In the genomic region with DNA sequence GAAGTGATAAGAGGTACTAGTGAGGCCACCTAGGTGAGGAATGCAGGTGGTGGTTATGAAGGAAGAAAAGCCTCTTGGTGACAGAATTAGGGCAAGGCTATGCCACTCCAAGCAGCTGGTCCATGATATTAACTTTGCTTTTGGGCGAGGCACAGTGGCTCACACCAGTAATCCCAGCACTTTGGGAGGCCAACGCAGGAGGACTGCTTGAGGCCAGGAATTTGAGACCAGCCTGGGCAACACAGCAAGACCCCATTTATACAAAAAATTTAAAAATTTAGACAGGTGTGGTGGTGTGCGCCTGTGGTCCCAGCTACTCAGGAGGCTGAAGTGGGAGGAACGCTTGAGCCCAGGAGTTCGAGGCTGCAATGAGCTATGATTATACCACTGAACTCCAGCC, we compare ENCODE assay signal across 23 cellular contexts. TPM values are rescaled to one million over a fixed set of nuclear protein-coding genes. Genes with fewer than 3 reads are reported as not detected.
A peak's percentile ranks its signal among the peaks of the same experiment; 100 is the strongest.
DNase-seq lines count a peak whose midpoint lies in the region; ATAC-seq and TF ChIP-seq lines count a peak whose summit lies in the region.
"Had no signal": no experiment of that assay in that cellular context is flagged by ENCODE, and none has a peak within 500 bp of the region (broad histone marks: within the 10 kb centered on the region; RNA-seq: fewer than 3 reads in every experiment).

No MANE protein-coding gene starts in this region.

- H3K27me3 Mint-ChIP-seq in WTC11 (ENCODE audit: low read depth) = no peaks in the 10 kb centered on the region
- H3K27me3 Mint-ChIP-seq: CD4-positive, alpha-beta memory T cell; CD4-positive, CD25-positive, alpha-beta regulatory T cell; CD8-positive, alpha-beta memory T cell had no signal

- TF ChIP-seq CTCF in HEK293 (tag by site-specific recombination; IDR thresholded peaks at IDR 0.05) (no peak), WTC11 (IDR thresholded peaks at IDR 0.05) (no peak), esophagus muscularis mucosa (IDR thresholded peaks at IDR 0.05) (no peak)

- POLR2A ChIA-PET in HEK293 (lab: Yijun Ruan, JAX) (no interaction called here), WTC11 (lab: Charles Lee) (no interaction called here)

- WGBS in esophagus muscularis mucosa = 98% methylated on average over 5 of the region's 5 CpGs

- intact Hi-C loops in esophagus muscularis mucosa (cut with DNase I) = no loop called here

- no peaks in the 10 kb centered on the region for H3K9me3 Mint-ChIP-seq in WTC11
- H3K9me3 Mint-ChIP-seq: CD14-positive monocyte; CD4-positive, alpha-beta memory T cell; CD4-positive, CD25-positive, alpha-beta regulatory T cell; CD8-positive, alpha-beta memory T cell had no signal

- H3K27ac Mint-ChIP-seq in WTC11 = no peak overlapping the region
- H3K27ac Mint-ChIP-seq: CD4-positive, CD25-positive, alpha-beta regulatory T cell; CD8-positive, alpha-beta memory T cell had no signal

- no peaks in the 10 kb centered on the region for H3K27me3 ChIP-seq in esophagus muscularis mucosa
- H3K27me3 ChIP-seq: BE2C, BLaER1 had no signal

- DNase-seq in WTC11 (ENCODE audit: low spot score) (no peak), substantia nigra (lab: John Stamatoyannopoulos, UW) (no peak), NCI-H524 (lab: John Stamatoyannopoulos, UW) (no peak), esophagus muscularis mucosa (ENCODE audit: extremely low spot score) (no peak)
- DNase-seq: 8988T; ACHN; C1 segment of cervical spinal cord; CD4-positive, alpha-beta memory T cell; CD4-positive, CD25-positive, alpha-beta regulatory T cell; CD8-positive, alpha-beta memory T cell; COR-L47; DMS 273 treated with DMSO at 0.1 percent for 48 hours; DMS153; DMS53; DMS79; DND-41; EL; GDM1 had no signal

- peaks cover 3 to 59% of the 10 kb centered on the region in 2 experiments; a peak in 2 of 3 replicates for H3K36me3 ChIP-seq in HEK293 (ENCODE audit: control insufficient read depth in 2 of 2, insufficient read depth in 1 of 2, low read length in 2 of 2)
- peaks cover 7 to 84% (median 44%) of the 10 kb centered on the region in 4 donors for H3K36me3 ChIP-seq in esophagus muscularis mucosa
- H3K36me3 ChIP-seq: BE2C had no signal

- no peak for TF ChIP-seq POLR2A in esophagus muscularis mucosa (IDR thresholded peaks at IDR 0.05; ENCODE audit: low read depth)

- H3K4me1 ChIP-seq in HEK293 (ENCODE audit: control insufficient read depth, insufficient read depth, low read length) = no peaks in the 10 kb centered on the region
- H3K4me1 ChIP-seq in esophagus muscularis mucosa = no peaks in the 10 kb centered on the region
- H3K4me1 ChIP-seq: BE2C, BLaER1 had no signal

- no peak overlapping the region for H3K4me3 Mint-ChIP-seq in WTC11
- H3K4me3 Mint-ChIP-seq: CD14-positive monocyte; CD4-positive, alpha-beta memory T cell; CD4-positive, CD25-positive, alpha-beta regulatory T cell; CD8-positive, alpha-beta memory T cell had no signal

- no peak for ATAC-seq in WTC11
- ATAC-seq: GM12878 had no signal

- H3K9me3 ChIP-seq in HEK293 (ENCODE audit: control insufficient read depth, insufficient read depth, low read depth, low read length) = no peaks in the 10 kb centered on the region
- no peaks in the 10 kb centered on the region for H3K9me3 ChIP-seq in esophagus muscularis mucosa
- H3K9me3 ChIP-seq: BE2C, BLaER1 had no signal

- peaks cover 22% of the 10 kb centered on the region for H3K36me3 Mint-ChIP-seq in WTC11

- CTCF ChIA-PET in HEK293 (lab: Yijun Ruan, JAX) (interaction anchor here (0.5 to 1.0 kb wide), 4 partner anchors 11 to 579 kb away, joined by 3 to 7 read pairs (median 4); no protein-coding TSS in a partner anchor), WTC11 (lab: Charles Lee) (no interaction called here)

- H3K27ac ChIP-seq in HEK293 (ENCODE audit: extremely low read depth, low read depth, low read length) = no peak overlapping the region
- peak overlapping the region; percentile 30 for H3K27ac ChIP-seq in substantia nigra (ENCODE audit: low read depth, low read length, poor library complexity, severe bottlenecking)
- H3K27ac ChIP-seq in esophagus muscularis mucosa (replicated peaks in 1 of 4) = no peak overlapping the region
- H3K27ac ChIP-seq: BLaER1 had no signal

- no peak overlapping the region for H3K4me3 ChIP-seq in HEK293 (ENCODE audit: low read depth, low read length)
- H3K4me3 ChIP-seq in esophagus muscularis mucosa = no peak overlapping the region
- H3K4me3 ChIP-seq: BLaER1, GM12878 had no signal

- TF ChIP-seq EP300 in esophagus muscularis mucosa (IDR thresholded peaks at IDR 0.05) = no peak

- no peaks in the 10 kb centered on the region for H3K4me1 Mint-ChIP-seq in WTC11
- H3K4me1 Mint-ChIP-seq: CD4-positive, alpha-beta memory T cell; CD8-positive, alpha-beta memory T cell had no signal

TF ChIP-seq in HEK293, 187 proteins besides CTCF, POLR2A, EP300 and RAD21:
- TF ChIP-seq ZNF121 (tag by site-specific recombination; IDR thresholded peaks at IDR 0.05) (peak; percentile 74), KLF7 (tag by site-specific recombination; IDR thresholded peaks at IDR 0.05; ENCODE audit: borderline replicate concordance) (no peak)

TF ChIP-seq in WTC11, 78 proteins besides CTCF, POLR2A, EP300 and RAD21:
- TF ChIP-seq ZNF121 (CRISPR knock-in tag; IDR thresholded peaks at IDR 0.05) (peak; percentile 77; the same call in 1 of the 2 replicates), NFYB (CRISPR knock-in tag; conservative IDR thresholded peaks at IDR 0.05; ENCODE audit: low read depth) (no peak), ETV6 (CRISPR knock-in tag; IDR thresholded peaks at IDR 0.05) (no peak), ESRRA (CRISPR knock-in tag; IDR thresholded peaks at IDR 0.05; ENCODE audit: borderline replicate concordance) (no peak), ELF4 (CRISPR knock-in tag; IDR thresholded peaks at IDR 0.05; ENCODE audit: low read depth) (no peak)
- TF ChIP-seq, protein P1, sequence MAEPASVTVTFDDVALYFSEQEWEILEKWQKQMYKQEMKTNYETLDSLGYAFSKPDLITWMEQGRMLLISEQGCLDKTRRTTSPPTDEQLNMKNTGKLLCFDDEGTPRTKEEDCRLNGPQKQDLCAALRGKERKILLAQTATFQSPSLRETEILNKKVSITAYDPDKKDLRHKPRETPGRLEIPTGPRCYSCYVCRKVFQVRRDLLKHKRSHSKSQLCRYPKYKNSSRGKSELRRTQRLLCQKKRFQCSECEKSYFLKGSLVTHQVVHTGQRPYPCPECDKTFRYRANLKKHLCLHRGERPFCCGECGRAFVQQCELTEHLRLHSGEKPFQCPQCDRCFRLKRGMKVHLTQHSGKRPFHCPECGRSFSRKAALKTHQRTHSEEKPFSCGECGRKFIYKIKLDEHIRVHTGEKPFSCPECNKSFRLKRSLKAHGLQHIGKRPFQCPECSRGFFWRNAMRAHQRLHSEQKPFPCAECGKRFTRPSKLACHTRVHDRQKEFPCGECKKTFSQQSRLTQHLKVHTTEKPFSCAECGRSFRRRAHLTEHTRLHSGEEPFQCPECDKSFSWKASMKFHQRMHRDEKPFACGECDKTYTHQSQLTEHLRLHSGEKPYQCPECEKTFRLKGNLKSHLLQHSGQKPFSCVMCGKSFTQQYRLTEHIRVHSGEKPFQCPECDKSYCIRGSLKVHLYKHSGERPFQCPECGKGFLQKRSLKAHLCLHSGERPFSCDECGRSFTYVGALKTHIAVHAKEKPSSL (CRISPR knock-in tag; conservative IDR thresholded peaks at IDR 0.05) = no peak
- TF ChIP-seq, protein P2, sequence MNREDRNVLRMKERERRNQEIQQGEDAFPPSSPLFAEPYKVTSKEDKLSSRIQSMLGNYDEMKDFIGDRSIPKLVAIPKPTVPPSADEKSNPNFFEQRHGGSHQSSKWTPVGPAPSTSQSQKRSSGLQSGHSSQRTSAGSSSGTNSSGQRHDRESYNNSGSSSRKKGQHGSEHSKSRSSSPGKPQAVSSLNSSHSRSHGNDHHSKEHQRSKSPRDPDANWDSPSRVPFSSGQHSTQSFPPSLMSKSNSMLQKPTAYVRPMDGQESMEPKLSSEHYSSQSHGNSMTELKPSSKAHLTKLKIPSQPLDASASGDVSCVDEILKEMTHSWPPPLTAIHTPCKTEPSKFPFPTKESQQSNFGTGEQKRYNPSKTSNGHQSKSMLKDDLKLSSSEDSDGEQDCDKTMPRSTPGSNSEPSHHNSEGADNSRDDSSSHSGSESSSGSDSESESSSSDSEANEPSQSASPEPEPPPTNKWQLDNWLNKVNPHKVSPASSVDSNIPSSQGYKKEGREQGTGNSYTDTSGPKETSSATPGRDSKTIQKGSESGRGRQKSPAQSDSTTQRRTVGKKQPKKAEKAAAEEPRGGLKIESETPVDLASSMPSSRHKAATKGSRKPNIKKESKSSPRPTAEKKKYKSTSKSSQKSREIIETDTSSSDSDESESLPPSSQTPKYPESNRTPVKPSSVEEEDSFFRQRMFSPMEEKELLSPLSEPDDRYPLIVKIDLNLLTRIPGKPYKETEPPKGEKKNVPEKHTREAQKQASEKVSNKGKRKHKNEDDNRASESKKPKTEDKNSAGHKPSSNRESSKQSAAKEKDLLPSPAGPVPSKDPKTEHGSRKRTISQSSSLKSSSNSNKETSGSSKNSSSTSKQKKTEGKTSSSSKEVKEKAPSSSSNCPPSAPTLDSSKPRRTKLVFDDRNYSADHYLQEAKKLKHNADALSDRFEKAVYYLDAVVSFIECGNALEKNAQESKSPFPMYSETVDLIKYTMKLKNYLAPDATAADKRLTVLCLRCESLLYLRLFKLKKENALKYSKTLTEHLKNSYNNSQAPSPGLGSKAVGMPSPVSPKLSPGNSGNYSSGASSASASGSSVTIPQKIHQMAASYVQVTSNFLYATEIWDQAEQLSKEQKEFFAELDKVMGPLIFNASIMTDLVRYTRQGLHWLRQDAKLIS (CRISPR knock-in tag; IDR thresholded peaks at IDR 0.05; ENCODE audit: borderline replicate concordance) = no peak
- TF ChIP-seq, protein P3, sequence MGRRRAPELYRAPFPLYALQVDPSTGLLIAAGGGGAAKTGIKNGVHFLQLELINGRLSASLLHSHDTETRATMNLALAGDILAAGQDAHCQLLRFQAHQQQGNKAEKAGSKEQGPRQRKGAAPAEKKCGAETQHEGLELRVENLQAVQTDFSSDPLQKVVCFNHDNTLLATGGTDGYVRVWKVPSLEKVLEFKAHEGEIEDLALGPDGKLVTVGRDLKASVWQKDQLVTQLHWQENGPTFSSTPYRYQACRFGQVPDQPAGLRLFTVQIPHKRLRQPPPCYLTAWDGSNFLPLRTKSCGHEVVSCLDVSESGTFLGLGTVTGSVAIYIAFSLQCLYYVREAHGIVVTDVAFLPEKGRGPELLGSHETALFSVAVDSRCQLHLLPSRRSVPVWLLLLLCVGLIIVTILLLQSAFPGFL (CRISPR knock-in tag; IDR thresholded peaks at IDR 0.05; ENCODE audit: borderline replicate concordance) = no peak

RNA-seq across cellular contexts. Expression of a gene that starts 56.1 kb away (rescaled TPM):
- total RNA-seq in WTC11 (2021) = 12.5 to 14.1 TPM (median 12.6 TPM) in 3 replicates
- total RNA-seq in esophagus muscularis mucosa = 10 to 100 TPM; 18.4 to 27.1 (median 20.5) TPM

RNA-seq across cellular contexts. Expression of a gene that starts 56.2 kb away (rescaled TPM):
- total RNA-seq in WTC11 (2021) (16.0 to 24.7 TPM (median 22.8 TPM) in 3 replicates), esophagus muscularis mucosa (10 to 100 TPM in 3 of 4 donors, 1 to 10 TPM in 1; 7.8 to 12.3 (median 10.9) TPM)
